Comparison of ENCODE assay signal across 8 cellular contexts in the genomic region with DNA sequence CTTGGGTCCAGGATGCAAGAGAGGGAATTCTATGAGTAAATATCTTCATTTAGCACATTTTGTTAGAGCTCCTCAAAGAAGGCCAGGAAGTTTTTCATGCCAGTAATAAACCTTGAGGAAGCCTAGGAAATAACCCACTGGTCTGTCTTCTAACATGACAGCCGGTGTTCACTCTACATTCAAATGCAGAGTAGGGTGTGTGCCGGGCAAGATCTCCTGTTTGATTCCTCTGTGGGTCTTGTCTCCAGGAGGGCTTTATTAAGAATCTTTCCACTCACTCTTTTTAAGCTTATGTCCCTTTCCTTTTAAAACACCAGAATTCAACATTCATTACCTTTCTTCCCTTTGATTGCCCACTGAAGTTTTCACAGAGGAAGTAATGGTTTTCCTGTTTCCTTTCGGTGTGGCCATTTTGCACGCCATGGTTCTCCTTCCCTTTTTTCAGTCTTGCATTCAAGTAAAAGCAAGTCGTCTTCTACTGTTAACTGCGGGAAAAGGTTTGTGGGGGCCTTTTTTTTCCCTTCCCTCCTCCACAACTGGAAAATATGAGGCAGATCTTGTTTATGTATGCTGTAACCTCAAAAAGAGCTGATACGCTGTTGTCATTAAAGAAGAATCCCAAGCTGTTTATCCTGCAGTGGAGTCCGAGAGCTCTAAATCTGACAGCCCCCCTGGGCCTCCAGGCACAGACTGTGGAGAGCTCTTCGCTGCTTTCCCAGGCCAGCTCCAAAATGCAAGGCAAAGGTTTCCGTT. TPM values are rescaled to one million over a fixed set of nuclear protein-coding genes. Genes with fewer than 3 reads are reported as not detected.
DNase-seq lines count a peak whose midpoint lies in the region; ATAC-seq and TF ChIP-seq lines count a peak whose summit lies in the region.

No MANE protein-coding gene starts in this region.

- DNase-seq in A172 (ENCODE audit: low spot score) (peak; percentile 34), SJSA1 (ENCODE audit: low read depth in 1 of 2, low spot score in 2 of 2) (peak; percentile 76 to 88), endothelial cell (ENCODE audit: low spot score) (peak; percentile 61), GM10248 (ENCODE audit: extremely low spot score) (no peak), NCI-H2227 treated with DMSO at 0.1 percent for 48 hours (lab: John Stamatoyannopoulos, UW) (no peak)

- peak overlapping the region; percentile 10 for H3K4me3 ChIP-seq in SJSA1

- H3K4me1 Mint-ChIP-seq in endothelial cell (ENCODE audit: unreplicated experiment) (peaks cover 60% of the 10 kb centered on the region), nephron (peaks cover 50% of the 10 kb centered on the region)

- no peaks in the 10 kb centered on the region for H3K36me3 ChIP-seq in SJSA1

- H3K4me3 Mint-ChIP-seq in endothelial cell (ENCODE audit: unreplicated experiment) (peak overlapping the region; percentile 77), nephron (peak overlapping the region; percentile 38 to 68 (median 48))

- H3K9me3 ChIP-seq in SJSA1 (replicated peaks), result no peaks in the 10 kb centered on the region

- peak overlapping the region; percentile 95 for H3K27ac ChIP-seq in SJSA1

- ATAC-seq in GM19463 (IDR thresholded peaks at IDR 0.05; ENCODE audit: unreplicated experiment) (peak; percentile 35), HG02973 (IDR thresholded peaks at IDR 0.05; ENCODE audit: unreplicated experiment) (no peak)

- POLR2A ChIA-PET in GM10248 (lab: Yijun Ruan, JAX), result interaction anchor here (0.7 kb wide), 1 partner anchor 256 kb away, joined by 7 read pairs; no protein-coding TSS in a partner anchor

- H3K27me3 ChIP-seq in SJSA1 (replicated peaks), result no peaks in the 10 kb centered on the region

- TF ChIP-seq CTCF in endothelial cell (IDR thresholded peaks at IDR 0.05; ENCODE audit: unreplicated experiment) (no peak), nephron (IDR thresholded peaks at IDR 0.05; ENCODE audit: unreplicated experiment in 3 of 3) (no peak), GM10248 (IDR thresholded peaks at IDR 0.05; ENCODE audit: control extremely low read depth, extremely low read depth, low read depth, missing control alignments) (no peak)

- H3K27ac Mint-ChIP-seq in endothelial cell (ENCODE audit: unreplicated experiment), result peak overlapping the region; percentile 98
- H3K27ac Mint-ChIP-seq in nephron, result peak overlapping the region; percentile 97 to 100 (median 99)

- H3K27me3 Mint-ChIP-seq in endothelial cell (ENCODE audit: unreplicated experiment) (peaks cover 2% of the 10 kb centered on the region), nephron (ENCODE audit: low read depth) (no peaks in the 10 kb centered on the region)

- peaks cover 78% of the 10 kb centered on the region for H3K4me1 ChIP-seq in SJSA1 (replicated peaks)

- H3K9me3 Mint-ChIP-seq in endothelial cell (ENCODE audit: unreplicated experiment) (no peaks in the 10 kb centered on the region), nephron (no peaks in the 10 kb centered on the region)

- H3K36me3 Mint-ChIP-seq in endothelial cell (ENCODE audit: low read depth, unreplicated experiment) (no peaks in the 10 kb centered on the region), nephron (ENCODE audit: low read depth) (no peaks in the 10 kb centered on the region)

- CTCF ChIA-PET in GM10248 (lab: Yijun Ruan, JAX), result interaction anchor here (0.9 to 4.8 kb wide), 10 partner anchors 9 to 230 kb away, joined by 3 to 31 read pairs (median 4); no protein-coding TSS in a partner anchor

RNA-seq across cellular contexts. Expression of gene FILIP1L, which starts 40.6 kb away (rescaled TPM):
- total RNA-seq in A172 (2014; rRNA removed; shearing (Covaris generic)), result 29.0 and 48.1 TPM in 2 replicates
- total RNA-seq in SJSA1 (2014; rRNA removed; shearing (Covaris generic)), result 17.4 and 27.0 TPM in 2 replicates
- total RNA-seq in endothelial cell (ENCODE audit: unreplicated experiment), result 19.1 TPM

Comparison
In these comparisons a context has a peak if more than half of its experiments do, and no peak if none do; other contexts are left out.
1. DNase-seq: peak in A172 (single experiment), SJSA1 (2 of 2) and endothelial cell (single experiment); none in GM10248 (single experiment) and NCI-H2227 treated with DMSO at 0.1 percent for 48 hours (single experiment).